8 cellular contexts compared by ENCODE assay signal in the genomic region with DNA sequence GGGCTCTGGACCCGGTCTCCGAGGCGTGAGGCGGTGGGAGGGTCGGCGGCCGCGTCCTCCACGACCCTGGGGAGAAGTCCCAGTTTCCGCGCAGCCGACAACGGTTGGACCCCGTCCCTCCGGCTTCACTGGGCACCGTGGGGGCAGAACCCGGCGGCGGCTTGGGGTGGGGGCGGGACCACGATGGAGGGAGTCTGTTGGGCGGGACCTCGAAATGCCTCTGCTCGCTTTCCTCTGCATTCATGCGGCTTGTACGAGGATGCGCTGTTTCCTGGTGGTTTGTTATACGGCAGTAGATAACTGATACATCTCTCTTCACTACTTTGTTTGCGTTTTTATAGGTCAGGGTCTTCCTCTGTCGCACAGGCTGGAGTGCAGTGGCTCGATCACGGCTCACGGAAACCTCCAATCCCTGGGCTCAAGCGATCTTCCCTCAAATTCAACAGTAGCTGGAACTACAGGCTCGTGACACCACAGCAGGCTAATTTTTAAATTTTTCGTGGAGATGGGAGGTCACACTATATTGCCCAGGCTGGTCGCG. TPM values are rescaled to one million over a fixed set of nuclear protein-coding genes. Genes with fewer than 3 reads are reported as not detected.
DNase-seq lines count a peak whose midpoint lies in the region; ATAC-seq and TF ChIP-seq lines count a peak whose summit lies in the region.

No MANE protein-coding gene starts in this region.

- no peak for TF ChIP-seq RAD21 in neural cell (conservative IDR thresholded peaks at IDR 0.05)

- peak overlapping the region; percentile 95 for H3K9ac ChIP-seq in neural cell (ENCODE audit: low read length)

- DNase-seq in ELR (ENCODE audit: low read depth) (peak; percentile 54), NB4 (ENCODE audit: low read depth) (peak; percentile 78), fibroblast of mammary gland (ENCODE audit: low read depth) (peak; percentile 54), stomach (peak; percentile 51), 8988T (no peak)
- DNase-seq in activated T-helper 1 cell treated with anti-CD3 and anti-CD28 coated beads, Interleukin-2, amount 50 U/mL, for 16 hours (ENCODE audit: low read depth in 1 of 2, low spot score in 1 of 2): peak; percentile 29 to 45

- intact Hi-C loops in stomach (cut with DNase I; ENCODE audit: low total_unique reads): loop anchor here (10.0 kb wide), 2 partner anchors 208 to 588 kb away; a partner anchor contains a TSS

- no peaks in the 10 kb centered on the region for H3K9me3 ChIP-seq in neural cell (ENCODE audit: low read length)
- H3K9me3 ChIP-seq in stomach: no peaks in the 10 kb centered on the region

- peak overlapping the region; percentile 62 for H3K4me2 ChIP-seq in neural cell (ENCODE audit: low read length)

- TF ChIP-seq EP300 in neural cell (conservative IDR thresholded peaks at IDR 0.05; ENCODE audit: poor library complexity, severe bottlenecking) (no peak), stomach (IDR thresholded peaks at IDR 0.05) (no peak)

- H3K4me3 ChIP-seq in NB4 (ENCODE audit: low read depth, low read length) (peak overlapping the region; percentile 60), fibroblast of mammary gland (ENCODE audit: control insufficient read depth, low read depth, low read length) (peak overlapping the region; percentile 84), neural cell (ENCODE audit: low read length) (peak overlapping the region; percentile 78), stomach (peak overlapping the region; percentile 56 to 82 (median 62))

- H3K27ac ChIP-seq in neural cell (ENCODE audit: low read length) (peak overlapping the region; percentile 93), stomach (peak overlapping the region; percentile 86 to 97 (median 95))

- no peaks in the 10 kb centered on the region for H4K20me1 ChIP-seq in neural cell (ENCODE audit: insufficient read depth)

- H3K9me2 ChIP-seq in neural cell (ENCODE audit: insufficient read depth, low read length): no peaks in the 10 kb centered on the region

- WGBS in stomach, 5 donors: 14 to 34% (median 14%) methylated on average over 17 to 38 of the region's 38 CpGs

- no peaks in the 10 kb centered on the region for H3F3A ChIP-seq in neural cell (ENCODE audit: insufficient read depth, low read length, poor library complexity, severe bottlenecking)

- H3K36me3 ChIP-seq in neural cell (ENCODE audit: insufficient read depth, low read length) (no peaks in the 10 kb centered on the region), stomach (no peaks in the 10 kb centered on the region)

- ATAC-seq in HG03108 (IDR thresholded peaks at IDR 0.05; ENCODE audit: unreplicated experiment): no peak

- H3K27me3 ChIP-seq in neural cell (ENCODE audit: insufficient read depth, low read depth, low read length) (no peaks in the 10 kb centered on the region), stomach (no peaks in the 10 kb centered on the region)

- H3K4me1 ChIP-seq in stomach: peaks cover 6 to 38% (median 20%) of the 10 kb centered on the region in 4 donors

- no peak for TF ChIP-seq POLR2A in NB4 (IDR thresholded peaks at IDR 0.05; ENCODE audit: extremely low read depth, insufficient read length)
- no peak for TF ChIP-seq POLR2A in stomach (IDR thresholded peaks at IDR 0.05)

- TF ChIP-seq CTCF in NB4 (IDR thresholded peaks at IDR 0.05; ENCODE audit: low read depth, low read length) (no peak), fibroblast of mammary gland (conservative IDR thresholded peaks at IDR 0.05; ENCODE audit: control insufficient read depth, insufficient read depth, low read depth, low read length) (no peak), neural cell (IDR thresholded peaks at IDR 0.05; ENCODE audit: poor library complexity, severe bottlenecking) (no peak), stomach (IDR thresholded peaks at IDR 0.05) (no peak)

- H2AFZ ChIP-seq in neural cell (ENCODE audit: low read depth, low read length): peak overlapping the region; percentile 91

- no peaks in the 10 kb centered on the region for H3K79me2 ChIP-seq in neural cell (replicated peaks; ENCODE audit: insufficient read depth, low read length)

TF ChIP-seq in neural cell, 6 proteins besides CTCF, POLR2A, EP300 and RAD21:
- no peak for TF ChIP-seq POLR2AphosphoS5 (IDR thresholded peaks at IDR 0.05)
- TF ChIP-seq TAF1 (IDR thresholded peaks at IDR 0.05; ENCODE audit: low read depth): no peak
- peak; percentile 66 for TF ChIP-seq MXI1 (conservative IDR thresholded peaks at IDR 0.05; ENCODE audit: poor library complexity, severe bottlenecking)
- TF ChIP-seq, protein P1, sequence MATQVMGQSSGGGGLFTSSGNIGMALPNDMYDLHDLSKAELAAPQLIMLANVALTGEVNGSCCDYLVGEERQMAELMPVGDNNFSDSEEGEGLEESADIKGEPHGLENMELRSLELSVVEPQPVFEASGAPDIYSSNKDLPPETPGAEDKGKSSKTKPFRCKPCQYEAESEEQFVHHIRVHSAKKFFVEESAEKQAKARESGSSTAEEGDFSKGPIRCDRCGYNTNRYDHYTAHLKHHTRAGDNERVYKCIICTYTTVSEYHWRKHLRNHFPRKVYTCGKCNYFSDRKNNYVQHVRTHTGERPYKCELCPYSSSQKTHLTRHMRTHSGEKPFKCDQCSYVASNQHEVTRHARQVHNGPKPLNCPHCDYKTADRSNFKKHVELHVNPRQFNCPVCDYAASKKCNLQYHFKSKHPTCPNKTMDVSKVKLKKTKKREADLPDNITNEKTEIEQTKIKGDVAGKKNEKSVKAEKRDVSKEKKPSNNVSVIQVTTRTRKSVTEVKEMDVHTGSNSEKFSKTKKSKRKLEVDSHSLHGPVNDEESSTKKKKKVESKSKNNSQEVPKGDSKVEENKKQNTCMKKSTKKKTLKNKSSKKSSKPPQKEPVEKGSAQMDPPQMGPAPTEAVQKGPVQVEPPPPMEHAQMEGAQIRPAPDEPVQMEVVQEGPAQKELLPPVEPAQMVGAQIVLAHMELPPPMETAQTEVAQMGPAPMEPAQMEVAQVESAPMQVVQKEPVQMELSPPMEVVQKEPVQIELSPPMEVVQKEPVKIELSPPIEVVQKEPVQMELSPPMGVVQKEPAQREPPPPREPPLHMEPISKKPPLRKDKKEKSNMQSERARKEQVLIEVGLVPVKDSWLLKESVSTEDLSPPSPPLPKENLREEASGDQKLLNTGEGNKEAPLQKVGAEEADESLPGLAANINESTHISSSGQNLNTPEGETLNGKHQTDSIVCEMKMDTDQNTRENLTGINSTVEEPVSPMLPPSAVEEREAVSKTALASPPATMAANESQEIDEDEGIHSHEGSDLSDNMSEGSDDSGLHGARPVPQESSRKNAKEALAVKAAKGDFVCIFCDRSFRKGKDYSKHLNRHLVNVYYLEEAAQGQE (IDR thresholded peaks at IDR 0.05; ENCODE audit: borderline replicate concordance): no peak
- no peak for TF ChIP-seq EZH2 (IDR thresholded peaks at IDR 0.05; ENCODE audit: borderline replicate concordance, insufficient read depth, low read length, poor library complexity, severe bottlenecking)

RNA-seq across cellular contexts. Expression of a gene that starts 24.6 kb away (rescaled TPM):
- 7.4 and 10.0 TPM in 2 replicates for polyA plus RNA-seq in neural cell
- polyA minus RNA-seq in neural cell: 21.9 and 25.9 TPM in 2 replicates
- 10 to 100 TPM in 2 of 5 donors, 1 to 10 TPM in 3; 1.3 to 22.4 (median 5.8) TPM for total RNA-seq in stomach
- 1 to 10 TPM; 6.0 to 7.5 (median 6.9) TPM for polyA plus RNA-seq in stomach

RNA-seq across cellular contexts. Expression of a gene that starts 25.8 kb away (rescaled TPM):
- polyA plus RNA-seq in neural cell (31.5 and 31.9 TPM in 2 replicates), stomach (10 to 100 TPM; 12.3 to 18.3 (median 17.4) TPM)
- polyA minus RNA-seq in neural cell: 23.6 and 32.9 TPM in 2 replicates
- total RNA-seq in stomach: 100 to 1,000 TPM in 1 of 5 donors, 10 to 100 TPM in 4; 11.1 to 185 (median 29.0) TPM

RNA-seq across cellular contexts. Expression of a gene that starts 34.6 kb away (rescaled TPM):
- polyA plus RNA-seq in neural cell (1,308 and 1,364 TPM in 2 replicates), stomach (100 to 1,000 TPM; 864 to 962 (median 934) TPM)
- 126 and 172 TPM in 2 replicates for polyA minus RNA-seq in neural cell
- 100 to 1,000 TPM in 3 of 5 donors, 10 to 100 TPM in 2; 11.3 to 213 (median 124) TPM for total RNA-seq in stomach

RNA-seq across cellular contexts. Expression of a gene that starts 42.0 kb away (rescaled TPM):
- 268 and 288 TPM in 2 replicates for polyA plus RNA-seq in neural cell
- 88.4 and 94.9 TPM in 2 replicates for polyA minus RNA-seq in neural cell
- 100 to 1,000 TPM in 1 of 5 donors, 10 to 100 TPM in 4; 24.2 to 101 (median 41.1) TPM for total RNA-seq in stomach
- polyA plus RNA-seq in stomach: 100 to 1,000 TPM in 1 of 3 donors, 10 to 100 TPM in 2; 94.1 to 105 (median 96.6) TPM
